9 cellular contexts compared by ENCODE assay signal in genomic region chr5:132812949-132813598, GRCh38. TPM values are rescaled to one million over a fixed set of nuclear protein-coding genes. Genes with fewer than 3 reads are reported as not detected.
DNase-seq lines count a peak whose midpoint lies in the region; ATAC-seq and TF ChIP-seq lines count a peak whose summit lies in the region.
"Had no signal": no experiment of that assay in that cellular context is flagged by ENCODE, and none has a peak within 500 bp of the region (broad histone marks: within the 10 kb centered on the region; RNA-seq: fewer than 3 reads in every experiment).

SOWAHA (plus strand) TSS chr5:132813302; CDS start chr5:132813622, 320 bp downstream.

- H3K79me2 ChIP-seq in DOHH2 (ENCODE audit: control insufficient read depth, low read length): no peaks in the 10 kb centered on the region
- H3K79me2 ChIP-seq in MM.1S (ENCODE audit: low read length): no peaks in the 10 kb centered on the region

- WGBS in testis, 2 donors: 3 to 10% methylated on average over 26 to 45 of the region's 66 CpGs

- H3K9ac ChIP-seq in MM.1S (ENCODE audit: low read length): no peak within 1 kb of the TSS

- TF ChIP-seq CTCF in DOHH2 (IDR thresholded peaks at IDR 0.05; ENCODE audit: low read depth, low read length, poor library complexity, severe bottlenecking): no peak
- no peak for TF ChIP-seq CTCF in MM.1S (IDR thresholded peaks at IDR 0.05; ENCODE audit: low read length)
- TF ChIP-seq CTCF in astrocyte of the spinal cord (IDR thresholded peaks at IDR 0.05; ENCODE audit: low read depth, low read length): no peak
- TF ChIP-seq CTCF in left lung (IDR thresholded peaks at IDR 0.05): no peak
- no peak for TF ChIP-seq CTCF in testis (IDR thresholded peaks at IDR 0.05)

- H3K4me3 ChIP-seq in DOHH2 (ENCODE audit: low read length): no peak within 1 kb of the TSS
- H3K4me3 ChIP-seq in MM.1S (ENCODE audit: low read length): 0 out of 2 replicates have a peak within 1 kb of the TSS, but pooled peaks have one; percentile 17
- H3K4me3 ChIP-seq in astrocyte of the spinal cord (ENCODE audit: low read depth, low read length): peak within 1 kb of the TSS; percentile 20
- peak within 1 kb of the TSS; percentile 11 to 29 for H3K4me3 ChIP-seq in left lung
- peak within 1 kb of the TSS; percentile 48 to 60 for H3K4me3 ChIP-seq in testis

- no peak within 1 kb of the TSS for H2AFZ ChIP-seq in MM.1S (ENCODE audit: low read length)

- intact Hi-C loops in left lung (cut with DNase I): no loop called here
- intact Hi-C loops in testis (cut with DNase I; ENCODE audit: low total_unique reads): no loop called here

- H3F3A ChIP-seq in DOHH2 (ENCODE audit: control insufficient read depth, insufficient read depth): peaks cover 5% of the 10 kb centered on the region; the same call in 1 of the 2 replicates
- H3F3A ChIP-seq in MM.1S (ENCODE audit: insufficient read depth, low read length): no peaks in the 10 kb centered on the region

- in situ Hi-C loops in astrocyte of the spinal cord (cut with HindIII; ENCODE audit: low sequenced_read_pairs): no loop called here

- 0 out of 2 replicates have a peak, but pooled peaks cover 3% of the 10 kb centered on the region for H3K4me1 ChIP-seq in DOHH2 (ENCODE audit: control insufficient read depth, low read length)
- no peaks in the 10 kb centered on the region for H3K4me1 ChIP-seq in MM.1S (ENCODE audit: low read length)
- H3K4me1 ChIP-seq in left lung: peaks cover 0 to 19% of the 10 kb centered on the region in 2 donors
- H3K4me1 ChIP-seq in testis: no peaks in the 10 kb centered on the region

- ATAC-seq in left lung (no peak), GM19452 (IDR thresholded peaks at IDR 0.05; ENCODE audit: unreplicated experiment) (no peak)

- H4K20me1 ChIP-seq in DOHH2 (ENCODE audit: control insufficient read depth, insufficient read depth, low read depth, low read length) (no peaks in the 10 kb centered on the region), MM.1S (ENCODE audit: insufficient read depth, low read length) (no peaks in the 10 kb centered on the region)

- H3K9me2 ChIP-seq in DOHH2 (replicated peaks; ENCODE audit: control insufficient read depth, low read length) (no peaks in the 10 kb centered on the region), MM.1S (replicated peaks; ENCODE audit: insufficient read depth, low read length) (no peaks in the 10 kb centered on the region)

- no peak within 1 kb of the TSS for H3K27ac ChIP-seq in DOHH2 (ENCODE audit: low read depth, low read length)
- no peak within 1 kb of the TSS for H3K27ac ChIP-seq in MM.1S (ENCODE audit: low read length)
- no peak within 1 kb of the TSS for H3K27ac ChIP-seq in left lung
- peak within 1 kb of the TSS; percentile 29 to 45 for H3K27ac ChIP-seq in testis

- DNase-seq in MM.1S: no peak
- no peak for DNase-seq in astrocyte of the spinal cord (ENCODE audit: low read depth, low spot score)
- no peak for DNase-seq in left lung
- DNase-seq in testis: peak; percentile 51
- DNase-seq in stimulated activated CD4-positive, alpha-beta T cell treated with anti-CD3 and anti-CD28 coated beads, Interleukin-4, amount 100 ng/mL, for 1 hour: no peak
- DNase-seq in epidermal melanocyte (ENCODE audit: insufficient read length, low spot score): no peak

- H3K9me3 ChIP-seq in DOHH2 (ENCODE audit: control insufficient read depth, insufficient read depth, low read length) (no peaks in the 10 kb centered on the region), MM.1S (replicated peaks; ENCODE audit: insufficient read depth, low read length) (no peaks in the 10 kb centered on the region), left lung (no peaks in the 10 kb centered on the region), testis (no peaks in the 10 kb centered on the region)

- H3K27me3 ChIP-seq in DOHH2 (ENCODE audit: control insufficient read depth, low read length) (peaks cover 28% of the 10 kb centered on the region), MM.1S (replicated peaks; ENCODE audit: insufficient read depth, low read length) (no peaks in the 10 kb centered on the region; the same call in 1 of the 2 replicates), left lung (peaks cover 36 to 68% of the 10 kb centered on the region in 2 donors), testis (no peaks in the 10 kb centered on the region)

- H3K4me2 ChIP-seq in DOHH2 (ENCODE audit: low read length): peak within 1 kb of the TSS; percentile 25; the same call in 1 of the 2 replicates
- H3K4me2 ChIP-seq in MM.1S (ENCODE audit: low read depth, low read length): peak within 1 kb of the TSS; percentile 43; the same call in 1 of the 2 replicates

- TF ChIP-seq POLR2A in testis (IDR thresholded peaks at IDR 0.05): no peak

- H3K36me3 ChIP-seq in DOHH2 (ENCODE audit: control insufficient read depth, low read length) (no peaks in the 10 kb centered on the region), MM.1S (replicated peaks; ENCODE audit: insufficient read depth, low read length) (no peaks in the 10 kb centered on the region), left lung (no peaks in the 10 kb centered on the region), testis (ENCODE audit: low read depth, missing control alignments) (no peaks in the 10 kb centered on the region)

RNA-seq across cellular contexts. Expression of gene SOWAHA, which starts in this region (rescaled TPM):
- total RNA-seq in left lung: under 1 TPM in 1 of 2 donors, not detected in 1; 0.16 TPM
- total RNA-seq in testis: 1 to 10 TPM; 1.2 to 1.3 TPM
- 0.46 TPM for polyA plus RNA-seq in testis (ENCODE audit: insufficient read depth, low read depth, low replicate concordance)
- total RNA-seq: RPMI7951 had no signal

Comparison
In these comparisons a context has a peak if more than half of its experiments do, and no peak if none do; other contexts are left out.
1. H3K27ac ChIP-seq: peak in testis (2 of 2); none in DOHH2 (single experiment), MM.1S (single experiment) and left lung (0 of 2).